22 cellular contexts compared by ENCODE assay signal in genomic region chr11:113311536-113311935, GRCh38. TPM values are rescaled to one million over a fixed set of nuclear protein-coding genes. Genes with fewer than 3 reads are reported as not detected.
DNase-seq lines count a peak whose midpoint lies in the region; ATAC-seq and TF ChIP-seq lines count a peak whose summit lies in the region.
"Had no signal": no experiment of that assay in that cellular context is flagged by ENCODE, and none has a peak within 500 bp of the region (broad histone marks: within the 10 kb centered on the region; RNA-seq: fewer than 3 reads in every experiment).

No MANE protein-coding gene starts in this region.

- H3K9me3 Mint-ChIP-seq in CD4-positive, alpha-beta T cell, result no peaks in the 10 kb centered on the region
- no peaks in the 10 kb centered on the region for H3K9me3 Mint-ChIP-seq in nephron

- ATAC-seq in CD4-positive, alpha-beta T cell (ENCODE audit: poor library complexity), result no peak
- ATAC-seq in GM18498 (IDR thresholded peaks at IDR 0.05; ENCODE audit: unreplicated experiment), result no peak

- peak overlapping the region; percentile 12 for H3K4me3 Mint-ChIP-seq in CD4-positive, alpha-beta T cell
- H3K4me3 Mint-ChIP-seq in nephron, result peak overlapping the region in 2 of 3 experiments; percentile 9 to 31
- H3K4me3 Mint-ChIP-seq: B cell, H9 had no signal

- H3K9me3 ChIP-seq in CD4-positive, alpha-beta T cell (ENCODE audit: control insufficient read depth, low read length), result no peaks in the 10 kb centered on the region
- no peaks in the 10 kb centered on the region for H3K9me3 ChIP-seq in mammary epithelial cell (replicated peaks; ENCODE audit: insufficient read depth, low read length)
- H3K9me3 ChIP-seq in MG63, result no peaks in the 10 kb centered on the region
- H3K9me3 ChIP-seq: Caco-2 had no signal

- intact Hi-C loops in CD4-positive, alpha-beta T cell (cut with DNase I, micrococcal nuclease), result loop anchor here (5.0 to 10.0 kb wide), 7 partner anchors 463 to 1707 kb away; partner anchors contain the start of genes ALG9 (in 1 of the 2), CLDN25 (in 1 of the 2), PPP2R1B (in 1 of the 2) and SDHD (in 1 of the 2)
- intact Hi-C loops in mammary epithelial cell (cut with micrococcal nuclease), result loop anchor here (10.0 kb wide), 1 partner anchor 853 kb away; no protein-coding TSS in a partner anchor

- H3K36me3 Mint-ChIP-seq in CD4-positive, alpha-beta T cell (ENCODE audit: low read depth), result peaks cover 17% of the 10 kb centered on the region
- peaks cover under 1% of the 10 kb centered on the region for H3K36me3 Mint-ChIP-seq in nephron (ENCODE audit: low read depth)
- H3K36me3 Mint-ChIP-seq: CD4-positive, CD25-positive, alpha-beta regulatory T cell had no signal

- no peak overlapping the region for H3K27ac ChIP-seq in CD4-positive, alpha-beta T cell (ENCODE audit: low read depth, low read length)
- no peak overlapping the region for H3K27ac ChIP-seq in mammary epithelial cell (ENCODE audit: insufficient read depth, low read depth, low read length)
- H3K27ac ChIP-seq: HL-60 had no signal

- in situ Hi-C loops in mammary epithelial cell (cut with MboI; ENCODE audit: low sequenced_read_pairs in 2 of 2), result loop anchor here in 1 of 2 donors (5.0 to 10.0 kb wide), 2 partner anchors 73 to 221 kb away; partner anchors contain the start of gene ANKK1

- no peaks in the 10 kb centered on the region for H3K27me3 ChIP-seq in CD4-positive, alpha-beta T cell (ENCODE audit: control insufficient read depth, insufficient read depth, low read length)
- H3K27me3 ChIP-seq in mammary epithelial cell (ENCODE audit: insufficient read depth, low read length), result no peaks in the 10 kb centered on the region
- no peaks in the 10 kb centered on the region for H3K27me3 ChIP-seq in MG63

- peaks cover 14% of the 10 kb centered on the region for H3K79me2 ChIP-seq in mammary epithelial cell (ENCODE audit: insufficient read depth, low read length)

- BruUV-seq in mammary epithelial cell (replicated peaks; lab: Mats Ljungman, UMichigan), result no TSS peak

- H3K36me3 ChIP-seq in mammary epithelial cell (ENCODE audit: insufficient read depth, low read length), result no peaks in the 10 kb centered on the region
- no peaks in the 10 kb centered on the region for H3K36me3 ChIP-seq in MG63

- peaks cover 38% of the 10 kb centered on the region for H3K4me1 ChIP-seq in mammary epithelial cell (ENCODE audit: insufficient read depth, low read length)

- no peak overlapping the region for H3K27ac Mint-ChIP-seq in CD4-positive, alpha-beta T cell
- H3K27ac Mint-ChIP-seq in nephron, result no peak overlapping the region
- H3K27ac Mint-ChIP-seq: B cell, H9 had no signal

- H3K27me3 Mint-ChIP-seq in CD4-positive, alpha-beta T cell, result no peaks in the 10 kb centered on the region
- H3K27me3 Mint-ChIP-seq in nephron (ENCODE audit: low read depth), result peaks cover 18% of the 10 kb centered on the region
- H3K27me3 Mint-ChIP-seq: B cell; CD4-positive, CD25-positive, alpha-beta regulatory T cell had no signal

- no peak for DNase-seq in CD4-positive, alpha-beta T cell
- DNase-seq in M059J (ENCODE audit: low read depth), result peak; percentile 58
- DNase-seq in choroid plexus epithelial cell (ENCODE audit: low read depth), result peak; percentile 43
- DNase-seq in activated CD4-positive, alpha-beta T cell treated with anti-CD3 and anti-CD28 coated beads, Interleukin-2, amount 50 U/mL, for 1 hour, result no peak
- no peak for DNase-seq in mammary epithelial cell
- DNase-seq in MG63, result no peak
- DNase-seq: 8988T; Caco-2; CD4-positive, CD25-positive, alpha-beta regulatory T cell; H9; MM.1S; NCI-H1092; NCI-H1436 treated with DMSO at 0.1 percent for 48 hours; NCI-H2029; NCI-H345; NCI-H524 treated with DMSO at 0.1 percent for 48 hours; RPMI8226; SHP77 treated with DMSO at 0.1 percent for 48 hours had no signal

- no peak overlapping the region for H3K4me2 ChIP-seq in mammary epithelial cell (ENCODE audit: insufficient read depth, low read depth, low read length)

- CTCF ChIA-PET in CD4-positive, alpha-beta T cell (lab: Charles Lee), result no interaction called here
- CTCF ChIA-PET in mammary epithelial cell (lab: Charles Lee; ENCODE audit: low non-redundant PET), result no interaction called here

- TF ChIP-seq CTCF in CD4-positive, alpha-beta T cell (IDR thresholded peaks at IDR 0.05), result no peak
- TF ChIP-seq CTCF in choroid plexus epithelial cell (conservative IDR thresholded peaks at IDR 0.05; ENCODE audit: low read depth, low read length), result no peak
- no peak for TF ChIP-seq CTCF in nephron (IDR thresholded peaks at IDR 0.05; ENCODE audit: unreplicated experiment in 3 of 3)
- TF ChIP-seq CTCF in mammary epithelial cell (conservative IDR thresholded peaks at IDR 0.05 in 1 of 2, IDR thresholded peaks at IDR 0.05 in 1 of 2; ENCODE audit: extremely low read depth in 1 of 2, insufficient read depth in 1 of 2, low read depth in 1 of 2, low read length in 2 of 2), result no peak

- H3K4me3 ChIP-seq in choroid plexus epithelial cell (ENCODE audit: low read depth, low read length) (no peak overlapping the region), mammary epithelial cell (replicated peaks in 1 of 3; ENCODE audit: insufficient read depth in 1 of 3, low read depth in 2 of 3, low read length in 3 of 3) (no peak overlapping the region), MG63 (no peak overlapping the region)

- dilution Hi-C loops in mammary epithelial cell (cut with HindIII; ENCODE audit: low sequenced_read_pairs), result no loop called here

- POLR2A ChIA-PET in CD4-positive, alpha-beta T cell (lab: Charles Lee), result no interaction called here

- H4K20me1 ChIP-seq in mammary epithelial cell (ENCODE audit: insufficient read depth, low read length), result no peaks in the 10 kb centered on the region

- peaks cover 33% of the 10 kb centered on the region for H3K4me1 Mint-ChIP-seq in CD4-positive, alpha-beta T cell (ENCODE audit: low read depth)
- peaks cover 23% of the 10 kb centered on the region for H3K4me1 Mint-ChIP-seq in nephron

- 100% methylated on average over 1 of the region's 1 CpG for WGBS in mammary epithelial cell (ENCODE audit: low coverage, missing lambda C conversion rate)

- no peak overlapping the region for H2AFZ ChIP-seq in mammary epithelial cell (ENCODE audit: low read depth, low read length)

- no peak overlapping the region for H3K9ac ChIP-seq in mammary epithelial cell (ENCODE audit: insufficient read depth, low read length)

RNA-seq across cellular contexts. Expression of gene TTC12, which starts 2.8 kb away (rescaled TPM):
- total RNA-seq in CD4-positive, alpha-beta T cell, result 10 to 100 TPM; 26.5 to 34.5 TPM
- total RNA-seq in M059J (2014; rRNA removed; shearing (Covaris generic)), result 6.7 and 19.2 TPM in 2 replicates
- 10 to 100 TPM; 32.5 to 36.5 TPM for total RNA-seq in mammary epithelial cell
- polyA plus RNA-seq in mammary epithelial cell, result 23.8 TPM
- polyA minus RNA-seq in mammary epithelial cell, result 98.7 TPM
- total RNA-seq in MG63 (2014; rRNA removed; shearing (Covaris generic); ENCODE audit: low replicate concordance), result 7.3 and 7.4 TPM in 2 replicates

Comparison
In these comparisons a context has a peak if more than half of its experiments do, and no peak if none do; other contexts are left out.
1. DNase-seq: peak in M059J (single experiment) and choroid plexus epithelial cell (single experiment); none in CD4-positive, alpha-beta T cell (0 of 10), activated CD4-positive, alpha-beta T cell treated with anti-CD3 and anti-CD28 coated beads, Interleukin-2, amount 50 U/mL, for 1 hour (single experiment), mammary epithelial cell (single experiment) and MG63 (single experiment).